In genomic region chr16:10972108-10972955, GRCh38 we compare ENCODE assay signal across 1 cellular context.
TF ChIP-seq lines count a peak whose summit lies in the region.

No MANE protein-coding gene starts in this region.

TF ChIP-seq in K562, 482 proteins besides CTCF, POLR2A, EP300 and RAD21 (continued from another document and continues in another):
- TF ChIP-seq, protein P1, sequence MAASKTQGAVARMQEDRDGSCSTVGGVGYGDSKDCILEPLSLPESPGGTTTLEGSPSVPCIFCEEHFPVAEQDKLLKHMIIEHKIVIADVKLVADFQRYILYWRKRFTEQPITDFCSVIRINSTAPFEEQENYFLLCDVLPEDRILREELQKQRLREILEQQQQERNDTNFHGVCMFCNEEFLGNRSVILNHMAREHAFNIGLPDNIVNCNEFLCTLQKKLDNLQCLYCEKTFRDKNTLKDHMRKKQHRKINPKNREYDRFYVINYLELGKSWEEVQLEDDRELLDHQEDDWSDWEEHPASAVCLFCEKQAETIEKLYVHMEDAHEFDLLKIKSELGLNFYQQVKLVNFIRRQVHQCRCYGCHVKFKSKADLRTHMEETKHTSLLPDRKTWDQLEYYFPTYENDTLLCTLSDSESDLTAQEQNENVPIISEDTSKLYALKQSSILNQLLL (CRISPR knock-in tag; IDR thresholded peaks at IDR 0.05; ENCODE audit: borderline replicate concordance): no peak
- TF ChIP-seq ATF1 (CRISPR knock-in tag; IDR thresholded peaks at IDR 0.05): no peak
- TF ChIP-seq ATF1 (tag; IDR thresholded peaks at IDR 0.05): peak; percentile 57; the same call in 1 of the 2 replicates
- TF ChIP-seq SMARCB1 (IDR thresholded peaks at IDR 0.05; ENCODE audit: insufficient read length, low read depth): peak; percentile 70
- TF ChIP-seq ZNF639 (CRISPR knock-in tag; conservative IDR thresholded peaks at IDR 0.05 in 1 of 2, IDR thresholded peaks at IDR 0.05 in 1 of 2): 0 out of 4 replicates have a peak, but pooled peaks of 1 of the 2 experiments have one; percentile 40
- no peak for TF ChIP-seq SIX5 (IDR thresholded peaks at IDR 0.05; ENCODE audit: borderline replicate concordance in 1 of 2, insufficient read depth in 1 of 2, low read depth in 1 of 2, low read length in 2 of 2)
- TF ChIP-seq, protein P2, sequence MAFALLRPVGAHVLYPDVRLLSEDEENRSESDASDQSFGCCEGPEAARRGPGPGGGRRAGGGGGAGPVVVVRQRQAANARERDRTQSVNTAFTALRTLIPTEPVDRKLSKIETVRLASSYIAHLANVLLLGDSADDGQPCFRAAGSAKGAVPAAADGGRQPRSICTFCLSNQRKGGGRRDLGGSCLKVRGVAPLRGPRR (CRISPR knock-in tag; IDR thresholded peaks at IDR 0.05): no peak
- no peak for TF ChIP-seq ZNF3 (CRISPR knock-in tag; IDR thresholded peaks at IDR 0.05)
- no peak for TF ChIP-seq POLR2H (tag; IDR thresholded peaks at IDR 0.05; ENCODE audit: low read depth)
- TF ChIP-seq ZNF512 (tag; IDR thresholded peaks at IDR 0.05): peak; percentile 59
- peak; percentile 76 for TF ChIP-seq ZNF592 (IDR thresholded peaks at IDR 0.05)
- TF ChIP-seq ZNF609 (CRISPR knock-in tag; IDR thresholded peaks at IDR 0.05; ENCODE audit: borderline replicate concordance): no peak
- no peak for TF ChIP-seq STAT6 (CRISPR knock-in tag; IDR thresholded peaks at IDR 0.05)
- TF ChIP-seq, protein P3, sequence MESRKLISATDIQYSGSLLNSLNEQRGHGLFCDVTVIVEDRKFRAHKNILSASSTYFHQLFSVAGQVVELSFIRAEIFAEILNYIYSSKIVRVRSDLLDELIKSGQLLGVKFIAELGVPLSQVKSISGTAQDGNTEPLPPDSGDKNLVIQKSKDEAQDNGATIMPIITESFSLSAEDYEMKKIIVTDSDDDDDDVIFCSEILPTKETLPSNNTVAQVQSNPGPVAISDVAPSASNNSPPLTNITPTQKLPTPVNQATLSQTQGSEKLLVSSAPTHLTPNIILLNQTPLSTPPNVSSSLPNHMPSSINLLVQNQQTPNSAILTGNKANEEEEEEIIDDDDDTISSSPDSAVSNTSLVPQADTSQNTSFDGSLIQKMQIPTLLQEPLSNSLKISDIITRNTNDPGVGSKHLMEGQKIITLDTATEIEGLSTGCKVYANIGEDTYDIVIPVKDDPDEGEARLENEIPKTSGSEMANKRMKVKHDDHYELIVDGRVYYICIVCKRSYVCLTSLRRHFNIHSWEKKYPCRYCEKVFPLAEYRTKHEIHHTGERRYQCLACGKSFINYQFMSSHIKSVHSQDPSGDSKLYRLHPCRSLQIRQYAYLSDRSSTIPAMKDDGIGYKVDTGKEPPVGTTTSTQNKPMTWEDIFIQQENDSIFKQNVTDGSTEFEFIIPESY (CRISPR knock-in tag; IDR thresholded peaks at IDR 0.05): peak; percentile 34; the same call in 1 of the 2 replicates
- peak; percentile 68 for TF ChIP-seq NFIX (CRISPR knock-in tag; IDR thresholded peaks at IDR 0.05; ENCODE audit: low read depth)
- peak; percentile 86 for TF ChIP-seq RNF2 (IDR thresholded peaks at IDR 0.05)
- TF ChIP-seq, protein P4, sequence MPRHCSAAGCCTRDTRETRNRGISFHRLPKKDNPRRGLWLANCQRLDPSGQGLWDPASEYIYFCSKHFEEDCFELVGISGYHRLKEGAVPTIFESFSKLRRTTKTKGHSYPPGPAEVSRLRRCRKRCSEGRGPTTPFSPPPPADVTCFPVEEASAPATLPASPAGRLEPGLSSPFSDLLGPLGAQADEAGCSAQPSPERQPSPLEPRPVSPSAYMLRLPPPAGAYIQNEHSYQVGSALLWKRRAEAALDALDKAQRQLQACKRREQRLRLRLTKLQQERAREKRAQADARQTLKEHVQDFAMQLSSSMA (CRISPR knock-in tag; IDR thresholded peaks at IDR 0.05): no peak
- 0 out of 2 replicates have a peak, but pooled peaks have one; percentile 25 for TF ChIP-seq ZNF24 (IDR thresholded peaks at IDR 0.05)
- TF ChIP-seq KAT2B (IDR thresholded peaks at IDR 0.05; ENCODE audit: low read depth, low read length): no peak
- TF ChIP-seq EWSR1 (IDR thresholded peaks at IDR 0.05; ENCODE audit: borderline replicate concordance, low read depth, partially characterized antibody): no peak
- TF ChIP-seq MAX (CRISPR knock-in tag; IDR thresholded peaks at IDR 0.05): no peak
- no peak; the same call in 1 of the 2 replicates for TF ChIP-seq LARP7 (IDR thresholded peaks at IDR 0.05)
- no peak for TF ChIP-seq CEBPB (tag; IDR thresholded peaks at IDR 0.05)
- TF ChIP-seq CBFA2T2 (conservative IDR thresholded peaks at IDR 0.05): peak; percentile 99
- TF ChIP-seq ZBTB5 (IDR thresholded peaks at IDR 0.05): no peak
- TF ChIP-seq STAG1 (CRISPR knock-in tag; IDR thresholded peaks at IDR 0.05; ENCODE audit: borderline replicate concordance): no peak
- 0 out of 2 replicates have a peak, but pooled peaks have one; percentile 38 for TF ChIP-seq ARID3B (CRISPR knock-in tag; IDR thresholded peaks at IDR 0.05; ENCODE audit: borderline replicate concordance)
- TF ChIP-seq FOS (IDR thresholded peaks at IDR 0.05; ENCODE audit: extremely low read depth, insufficient read length): no peak
- TF ChIP-seq ZNF263 (CRISPR knock-in tag; IDR thresholded peaks at IDR 0.05; ENCODE audit: borderline replicate concordance): peak; percentile 66; the same call in 1 of the 2 replicates
- peak; percentile 81 for TF ChIP-seq NUFIP1 (IDR thresholded peaks at IDR 0.05; ENCODE audit: partially characterized antibody)
